Comparison of ENCODE assay signal across 1 cellular context in genomic region chr1:28132110-28132897, GRCh38.
TF ChIP-seq lines count a peak whose summit lies in the region.

No MANE protein-coding gene starts in this region.

TF ChIP-seq in K562, 482 proteins besides CTCF, POLR2A, EP300 and RAD21:
- TF ChIP-seq ZNF407 (IDR thresholded peaks at IDR 0.05; ENCODE audit: low read depth) (no peak), PREB (CRISPR knock-in tag; IDR thresholded peaks at IDR 0.05) (no peak), PKNOX1 (IDR thresholded peaks at IDR 0.05) (peak; percentile 51; the same call in 1 of the 2 replicates), ETS2 (tag; IDR thresholded peaks at IDR 0.05; ENCODE audit: borderline replicate concordance, poor library complexity, severe bottlenecking) (no peak), ZBTB1 (CRISPR knock-in tag; IDR thresholded peaks at IDR 0.05; ENCODE audit: borderline replicate concordance, low read depth) (no peak), UBTF (IDR thresholded peaks at IDR 0.05; ENCODE audit: borderline replicate concordance in 1 of 2, low read depth in 2 of 2, low read length in 2 of 2) (no peak), HEY1 (CRISPR knock-in tag; IDR thresholded peaks at IDR 0.05; ENCODE audit: borderline replicate concordance) (no peak), FUS (optimal IDR thresholded peaks at IDR 0.05; ENCODE audit: low read depth, low read length) (no peak), ESRRA (IDR thresholded peaks at IDR 0.05; ENCODE audit: borderline replicate concordance, low read depth) (peak; percentile 86), ZFX (CRISPR knock-in tag; IDR thresholded peaks at IDR 0.05) (no peak), TSHZ1 (CRISPR knock-in tag; IDR thresholded peaks at IDR 0.05) (no peak), EGR1 (conservative IDR thresholded peaks at IDR 0.05) (0 out of 2 replicates have a peak, but pooled peaks have one; percentile 12), NFIC (IDR thresholded peaks at IDR 0.05) (peak; percentile 69), ZNF23 (CRISPR knock-in tag; IDR thresholded peaks at IDR 0.05) (no peak), COPS2 (conservative IDR thresholded peaks at IDR 0.05) (no peak), MLLT1 (IDR thresholded peaks at IDR 0.05) (no peak), CBFA2T3 (IDR thresholded peaks at IDR 0.05) (no peak), NELFE (IDR thresholded peaks at IDR 0.05; ENCODE audit: insufficient read depth, insufficient read length) (no peak), SRF (CRISPR knock-in tag; IDR thresholded peaks at IDR 0.05) (peak in 1 of 2 experiments; percentile 85; a peak in 2 of 4 replicates), SAFB (IDR thresholded peaks at IDR 0.05; ENCODE audit: borderline replicate concordance, low read depth, low read length) (no peak), STAT5A (IDR thresholded peaks at IDR 0.05; ENCODE audit: borderline replicate concordance, low read length) (peak; percentile 59; the same call in 1 of the 2 replicates), DACH1 (IDR thresholded peaks at IDR 0.05; ENCODE audit: partially characterized antibody) (peak; percentile 14), HMBOX1 (IDR thresholded peaks at IDR 0.05) (peak; percentile 53; the same call in 1 of the 2 replicates), ZNF324 (CRISPR knock-in tag; IDR thresholded peaks at IDR 0.05) (no peak), CBX5 (IDR thresholded peaks at IDR 0.05; ENCODE audit: borderline replicate concordance, low read depth) (no peak), AFF1 (IDR thresholded peaks at IDR 0.05; ENCODE audit: low read depth in 1 of 2, partially characterized antibody in 2 of 2) (peak in 1 of 2 experiments; percentile 34), PHF8 (IDR thresholded peaks at IDR 0.05; ENCODE audit: borderline replicate concordance, low read length) (no peak)
